8 cellular contexts compared by ENCODE assay signal in the genomic region with DNA sequence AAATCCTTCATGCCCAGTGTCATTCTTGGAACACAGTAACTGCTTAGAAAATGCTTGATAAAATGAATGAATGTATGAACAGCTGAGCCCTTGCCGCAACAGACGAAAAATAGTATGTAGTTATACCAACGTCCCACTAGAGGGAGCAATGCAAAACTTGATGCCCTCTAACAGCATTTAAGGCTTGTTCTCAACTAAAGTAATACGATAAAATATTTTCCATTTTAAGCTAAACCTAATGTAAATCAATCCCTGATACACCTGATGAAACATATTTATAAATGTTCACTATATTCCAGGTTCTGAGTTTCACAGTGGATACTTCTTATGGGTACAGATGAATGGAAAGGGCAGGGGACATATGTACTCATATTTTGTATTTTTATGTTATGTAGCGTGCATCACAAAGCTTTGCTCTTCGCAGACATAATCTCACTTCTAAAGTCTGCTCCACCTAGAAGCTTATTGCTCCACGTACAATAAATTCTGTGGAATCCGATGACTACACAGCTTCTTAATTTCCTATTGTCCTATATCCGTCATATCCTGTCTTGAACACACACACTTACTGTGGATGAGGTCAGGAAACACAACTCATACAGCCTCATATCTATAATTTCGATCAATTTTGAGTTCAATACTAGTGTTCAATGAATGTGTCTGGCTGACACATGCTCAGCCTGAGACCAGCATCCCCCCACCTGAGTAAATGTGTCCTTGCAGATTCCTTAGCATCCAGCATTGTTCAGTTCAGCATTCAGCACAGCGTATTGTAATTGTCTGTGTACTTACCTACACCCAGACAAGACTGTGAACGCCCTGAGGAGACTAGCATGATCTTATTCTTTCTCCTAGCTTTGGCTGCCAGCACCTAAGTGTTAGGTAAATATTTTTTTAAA. TPM values are rescaled to one million over a fixed set of nuclear protein-coding genes. Genes with fewer than 3 reads are reported as not detected.
DNase-seq lines count a peak whose midpoint lies in the region; ATAC-seq and TF ChIP-seq lines count a peak whose summit lies in the region.

No MANE protein-coding gene starts in this region.

- BruUV-seq in HCT116 (replicated peaks; lab: Mats Ljungman, UMichigan): no TSS peak

- peaks cover 1% of the 10 kb centered on the region for H3K36me3 Mint-ChIP-seq in activated CD4-positive, alpha-beta T cell treated with anti-CD3 and anti-CD28 coated beads, Interleukin-2, amount 10 ng/mL, durations not matched to agents 24 days and 14 days (ENCODE audit: low read depth)
- H3K36me3 Mint-ChIP-seq in stimulated activated naive CD8-positive, alpha-beta T cell treated with anti-CD3 and anti-CD28 coated beads, Interleukin-15, Interleukin-2, amounts not matched to agents 100 ng/mL and 50 ng/mL, for 24 hours (ENCODE audit: low read depth): no peaks in the 10 kb centered on the region

- H3K9me3 Mint-ChIP-seq in activated CD4-positive, alpha-beta T cell treated with anti-CD3 and anti-CD28 coated beads, Interleukin-2, amount 10 ng/mL, durations not matched to agents 24 days and 14 days: no peaks in the 10 kb centered on the region
- H3K9me3 Mint-ChIP-seq in stimulated activated naive CD8-positive, alpha-beta T cell treated with anti-CD3 and anti-CD28 coated beads, Interleukin-15, Interleukin-2, amounts not matched to agents 100 ng/mL and 50 ng/mL, for 24 hours: no peaks in the 10 kb centered on the region

- peak; percentile 73 for DNase-seq in activated CD4-positive, alpha-beta T cell treated with anti-CD3 and anti-CD28 coated beads, Interleukin-2, amount 10 ng/mL, durations not matched to agents 24 days and 14 days
- DNase-seq in activated CD4-positive, alpha-beta T cell treated with anti-CD3 and anti-CD28 coated beads for 48 hours: no peak
- DNase-seq in HCT116 (ENCODE audit: low read depth, low spot score): peak; percentile 55
- DNase-seq in NCI-H226: peak; percentile 58
- peak; percentile 86 for DNase-seq in adipocyte (ENCODE audit: low read depth)
- peak; percentile 49 for DNase-seq in iPS-NIHi11 (ENCODE audit: low spot score)

- no peaks in the 10 kb centered on the region for H3K9me2 ChIP-seq in HCT116 (ENCODE audit: insufficient read depth)

- POLR2A ChIA-PET in HCT116 (lab: Charles Lee): interaction anchor here (1.0 kb wide), 1 partner anchor 18 kb away, joined by 3 read pairs; a partner anchor contains a TSS

- peak; percentile 53 for TF ChIP-seq RAD21 in HCT116 (IDR thresholded peaks at IDR 0.05; ENCODE audit: low read depth)

- no peaks in the 10 kb centered on the region for H3K9me3 ChIP-seq in HCT116 (ENCODE audit: control insufficient read depth in 1 of 2, insufficient read depth in 1 of 2, low read depth in 1 of 2, low read length in 2 of 2)
- no peaks in the 10 kb centered on the region for H3K9me3 ChIP-seq in adipocyte (ENCODE audit: control insufficient read depth, low read length)

- H3K9ac ChIP-seq in HCT116 (ENCODE audit: low read length) (no peak overlapping the region), adipocyte (ENCODE audit: low read length) (peak overlapping the region; percentile 53)

- CTCF ChIA-PET in HCT116 (lab: Charles Lee): interaction anchor here (0.6 to 2.3 kb wide), 15 partner anchors 9 to 233 kb away, joined by 3 to 14 read pairs (median 4); a partner anchor contains a TSS

- H3K36me3 ChIP-seq in HCT116 (ENCODE audit: control insufficient read depth in 1 of 2, insufficient read depth in 2 of 2, low read length in 2 of 2) (no peaks in the 10 kb centered on the region), adipocyte (ENCODE audit: control insufficient read depth, insufficient read depth, low read length, severe bottlenecking) (no peaks in the 10 kb centered on the region)

- peak overlapping the region; percentile 95 for H2AFZ ChIP-seq in HCT116 (ENCODE audit: low read depth, low read length, poor library complexity, severe bottlenecking)

- no peaks in the 10 kb centered on the region for H4K20me1 ChIP-seq in HCT116 (ENCODE audit: insufficient read depth)

- peaks cover 6% of the 10 kb centered on the region; the same call in 1 of the 2 replicates for H3K79me2 ChIP-seq in HCT116 (ENCODE audit: insufficient read depth, low read length)

- no peak overlapping the region for H3K27ac ChIP-seq in HCT116 (ENCODE audit: low read depth, low read length)

- intact Hi-C loops in activated CD4-positive, alpha-beta T cell treated with anti-CD3 and anti-CD28 coated beads, Interleukin-2, amount 10 ng/mL, durations not matched to agents 24 days and 14 days (cut with micrococcal nuclease): loop anchor here (5.0 to 10.0 kb wide), 2 partner anchors 246 to 511 kb away; no protein-coding TSS in a partner anchor
- intact Hi-C loops in HCT116 (cut with micrococcal nuclease): no loop called here

- ATAC-seq in HCT116 (peak; percentile 61), HG03571 (IDR thresholded peaks at IDR 0.05; ENCODE audit: unreplicated experiment) (no peak)

- H3K27me3 ChIP-seq in HCT116 (ENCODE audit: insufficient read depth, low read length) (no peaks in the 10 kb centered on the region; the same call in 1 of the 2 replicates), adipocyte (replicated peaks; ENCODE audit: control insufficient read depth, insufficient read depth, low read length) (no peaks in the 10 kb centered on the region)

- no peak overlapping the region for H3K4me3 Mint-ChIP-seq in activated CD4-positive, alpha-beta T cell treated with anti-CD3 and anti-CD28 coated beads, Interleukin-2, amount 10 ng/mL, durations not matched to agents 24 days and 14 days
- H3K4me3 Mint-ChIP-seq in stimulated activated naive CD8-positive, alpha-beta T cell treated with anti-CD3 and anti-CD28 coated beads, Interleukin-15, Interleukin-2, amounts not matched to agents 100 ng/mL and 50 ng/mL, for 24 hours: no peak overlapping the region

- H3K4me3 ChIP-seq in HCT116 (replicated peaks in 1 of 2; ENCODE audit: low read depth in 1 of 2, low read length in 2 of 2) (peak overlapping the region; percentile 11 to 35; a peak in 3 of 4 replicates), adipocyte (ENCODE audit: low read length) (peak overlapping the region; percentile 59)

- peaks cover 0 to 17% of the 10 kb centered on the region in 2 experiments; a peak in 2 of 4 replicates for H3K4me1 ChIP-seq in HCT116 (ENCODE audit: control insufficient read depth in 1 of 2, insufficient read depth in 2 of 2, low read length in 2 of 2)
- H3K4me1 ChIP-seq in adipocyte (ENCODE audit: control insufficient read depth, insufficient read depth, low read length): peaks cover 16% of the 10 kb centered on the region

- H3K27ac Mint-ChIP-seq in activated CD4-positive, alpha-beta T cell treated with anti-CD3 and anti-CD28 coated beads, Interleukin-2, amount 10 ng/mL, durations not matched to agents 24 days and 14 days: no peak overlapping the region
- peak overlapping the region; percentile 12 for H3K27ac Mint-ChIP-seq in stimulated activated naive CD8-positive, alpha-beta T cell treated with anti-CD3 and anti-CD28 coated beads, Interleukin-15, Interleukin-2, amounts not matched to agents 100 ng/mL and 50 ng/mL, for 24 hours

- TF ChIP-seq CTCF in HCT116 (IDR thresholded peaks at IDR 0.05 in 2 of 3, conservative IDR thresholded peaks at IDR 0.05 in 1 of 3; ENCODE audit: borderline replicate concordance in 1 of 3, insufficient read depth in 1 of 3, low read depth in 2 of 3, low read length in 2 of 3): peak; percentile 57 to 73 (median 68)

- peaks cover 19% of the 10 kb centered on the region for H3K4me1 Mint-ChIP-seq in activated CD4-positive, alpha-beta T cell treated with anti-CD3 and anti-CD28 coated beads, Interleukin-2, amount 10 ng/mL, durations not matched to agents 24 days and 14 days
- H3K4me1 Mint-ChIP-seq in stimulated activated naive CD8-positive, alpha-beta T cell treated with anti-CD3 and anti-CD28 coated beads, Interleukin-15, Interleukin-2, amounts not matched to agents 100 ng/mL and 50 ng/mL, for 24 hours (ENCODE audit: low read depth): peaks cover 27% of the 10 kb centered on the region

- peak overlapping the region; percentile 75 for H3K4me2 ChIP-seq in HCT116 (ENCODE audit: low read length)

- RAD21 ChIA-PET in HCT116 (lab: Charles Lee; ENCODE audit: low non-redundant PET in 1 of 2, low total read pairs in 2 of 2, uncharacterized antibody in 2 of 2, unreplicated experiment in 2 of 2): interaction anchor here in 1 of 2 experiments (0.7 kb wide), 1 partner anchor 563 kb away, joined by 3 read pairs; no protein-coding TSS in a partner anchor

- TF ChIP-seq POLR2A in HCT116 (IDR thresholded peaks at IDR 0.05; ENCODE audit: borderline replicate concordance, extremely low read depth, insufficient read depth, insufficient read length): no peak

- peaks cover 21% of the 10 kb centered on the region for H3K27me3 Mint-ChIP-seq in activated CD4-positive, alpha-beta T cell treated with anti-CD3 and anti-CD28 coated beads, Interleukin-2, amount 10 ng/mL, durations not matched to agents 24 days and 14 days
- peaks cover 30% of the 10 kb centered on the region for H3K27me3 Mint-ChIP-seq in stimulated activated naive CD8-positive, alpha-beta T cell treated with anti-CD3 and anti-CD28 coated beads, Interleukin-15, Interleukin-2, amounts not matched to agents 100 ng/mL and 50 ng/mL, for 24 hours

TF ChIP-seq in HCT116, 20 proteins besides CTCF, POLR2A, EP300 and RAD21 (continues in another document):
- TF ChIP-seq POLR2AphosphoS5 (IDR thresholded peaks at IDR 0.05; ENCODE audit: low read depth, low read length) (no peak), SRF (IDR thresholded peaks at IDR 0.05; ENCODE audit: low read depth) (peak; percentile 28; the same call in 1 of the 2 replicates), EZH2phosphoT487 (IDR thresholded peaks at IDR 0.05; ENCODE audit: borderline replicate concordance) (no peak), SP1 (IDR thresholded peaks at IDR 0.05; ENCODE audit: low read depth) (peak; percentile 16; the same call in 1 of the 2 replicates), CBX3 (IDR thresholded peaks at IDR 0.05; ENCODE audit: low read depth) (peak; percentile 69; the same call in 1 of the 2 replicates)
- TF ChIP-seq, protein P1, sequence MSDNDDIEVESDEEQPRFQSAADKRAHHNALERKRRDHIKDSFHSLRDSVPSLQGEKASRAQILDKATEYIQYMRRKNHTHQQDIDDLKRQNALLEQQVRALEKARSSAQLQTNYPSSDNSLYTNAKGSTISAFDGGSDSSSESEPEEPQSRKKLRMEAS (IDR thresholded peaks at IDR 0.05): peak; percentile 38; the same call in 1 of the 2 replicates

RNA-seq across cellular contexts. Expression of a gene that starts 4.4 kb away (rescaled TPM):
- 17.2 and 17.6 TPM in 2 replicates for total RNA-seq in activated CD4-positive, alpha-beta T cell treated with anti-CD3 and anti-CD28 coated beads, Interleukin-2, amount 10 ng/mL, durations not matched to agents 24 days and 14 days
- total RNA-seq in HCT116 (2021; ENCODE audit: unreplicated experiment): 12.7 TPM
- polyA plus RNA-seq in HCT116 (2012): 3.9 and 5.1 TPM in 2 replicates

RNA-seq across cellular contexts. Expression of a gene that starts 17.4 kb away (rescaled TPM):
- total RNA-seq in activated CD4-positive, alpha-beta T cell treated with anti-CD3 and anti-CD28 coated beads, Interleukin-2, amount 10 ng/mL, durations not matched to agents 24 days and 14 days: 0.07 TPM in 1 of 2 replicates, not detected in the other
- total RNA-seq in HCT116 (2021; ENCODE audit: unreplicated experiment): 35.2 TPM
- 29.4 and 35.7 TPM in 2 replicates for polyA plus RNA-seq in HCT116 (2012)

RNA-seq across cellular contexts. Expression of a gene that starts 39.0 kb away (rescaled TPM):
- 2.4 and 3.2 TPM in 2 replicates for total RNA-seq in activated CD4-positive, alpha-beta T cell treated with anti-CD3 and anti-CD28 coated beads, Interleukin-2, amount 10 ng/mL, durations not matched to agents 24 days and 14 days
- 5.6 TPM for total RNA-seq in HCT116 (2021; ENCODE audit: unreplicated experiment)
- 2.7 and 4.1 TPM in 2 replicates for polyA plus RNA-seq in HCT116 (2012)

Comparison
In these comparisons a context has a peak if more than half of its experiments do, and no peak if none do; other contexts are left out.
1. RNA of a gene that starts 17.4 kb away (total RNA-seq): 35.2 TPM in HCT116 (single experiment); 0.07 TPM in activated CD4-positive, alpha-beta T cell treated with anti-CD3 and anti-CD28 coated beads, Interleukin-2, amount 10 ng/mL, durations not matched to agents 24 days and 14 days; every median in the first group is over 10 times any median in the second.